Comparison of ENCODE assay signal across 15 cellular contexts in genomic region chr16:72946063-72946462, GRCh38.
"Had no signal": no experiment of that assay in that cellular context is flagged by ENCODE, and none has a peak within 500 bp of the region (broad histone marks: within the 10 kb centered on the region; RNA-seq: fewer than 3 reads in every experiment).

No MANE protein-coding gene starts in this region.

- H3K4me3 ChIP-seq: dorsolateral prefrontal cortex, left lung, prostate gland, SJSA1, stomach, tibial nerve had no signal

- H3K27me3 ChIP-seq: dorsolateral prefrontal cortex, left lung, SJSA1, stomach, tibial nerve had no signal

- H3K4me1 Mint-ChIP-seq: activated CD8-positive, alpha-beta memory T cell treated with anti-CD3 and anti-CD28 coated beads, Interleukin-2, amount 10 ng/mL, durations not matched to agents 7 days and 5 days had no signal

- H3K36me3 Mint-ChIP-seq: activated CD8-positive, alpha-beta memory T cell treated with anti-CD3 and anti-CD28 coated beads, Interleukin-2, amount 10 ng/mL, durations not matched to agents 7 days and 5 days had no signal

- H3K27ac ChIP-seq: left lung, SJSA1 had no signal

- H3K27me3 Mint-ChIP-seq: activated CD8-positive, alpha-beta memory T cell treated with anti-CD3 and anti-CD28 coated beads, Interleukin-2, amount 10 ng/mL, durations not matched to agents 7 days and 5 days had no signal

- H3K9me3 Mint-ChIP-seq: activated T-cell treated with anti-CD3 and anti-CD28 coated beads, Interleukin-2, amount 50 U/mL, for 72 hours had no signal

- H3K9me3 ChIP-seq: left lung, prostate gland, SJSA1, stomach, tibial nerve had no signal

- DNase-seq: activated CD4-positive, alpha-beta T cell treated with anti-CD3 and anti-CD28 coated beads, Interleukin-2, amount 50 U/mL, for 48 hours; activated CD4-positive, CD25-positive, alpha-beta regulatory T cell treated with anti-CD3 and anti-CD28 coated beads, Interleukin-2, amount 50 U/mL, for 72 hours; activated CD8-positive, alpha-beta memory T cell treated with anti-CD3 and anti-CD28 coated beads, Interleukin-2, amount 10 ng/mL, durations not matched to agents 7 days and 5 days; activated naive CD4-positive, alpha-beta T cell treated with Interleukin-2 at 50 U/mL for 16 hours; activated T-cell treated with anti-CD3 and anti-CD28 coated beads, Interleukin-2, amount 50 U/mL, for 72 hours; dorsolateral prefrontal cortex; head of caudate nucleus; left lung; stimulated activated CD4-positive, alpha-beta T cell treated with anti-CD3 and anti-CD28 coated beads, Interleukin-4, amount 100 ng/mL, for 4 hours; SW 1271 had no signal

- H3K4me3 Mint-ChIP-seq: activated CD8-positive, alpha-beta memory T cell treated with anti-CD3 and anti-CD28 coated beads, Interleukin-2, amount 10 ng/mL, durations not matched to agents 7 days and 5 days; activated T-cell treated with anti-CD3 and anti-CD28 coated beads, Interleukin-2, amount 50 U/mL, for 72 hours had no signal

- ATAC-seq: activated CD8-positive, alpha-beta memory T cell treated with anti-CD3 and anti-CD28 coated beads, Interleukin-2, amount 10 ng/mL, durations not matched to agents 7 days and 5 days; activated T-cell treated with anti-CD3 and anti-CD28 coated beads, Interleukin-2, amount 50 U/mL, for 72 hours; esophagus mucosa had no signal

- H3K27ac Mint-ChIP-seq: activated CD8-positive, alpha-beta memory T cell treated with anti-CD3 and anti-CD28 coated beads, Interleukin-2, amount 10 ng/mL, durations not matched to agents 7 days and 5 days; activated T-cell treated with anti-CD3 and anti-CD28 coated beads, Interleukin-2, amount 50 U/mL, for 72 hours had no signal
